22 cellular contexts compared by ENCODE assay signal in the genomic region with DNA sequence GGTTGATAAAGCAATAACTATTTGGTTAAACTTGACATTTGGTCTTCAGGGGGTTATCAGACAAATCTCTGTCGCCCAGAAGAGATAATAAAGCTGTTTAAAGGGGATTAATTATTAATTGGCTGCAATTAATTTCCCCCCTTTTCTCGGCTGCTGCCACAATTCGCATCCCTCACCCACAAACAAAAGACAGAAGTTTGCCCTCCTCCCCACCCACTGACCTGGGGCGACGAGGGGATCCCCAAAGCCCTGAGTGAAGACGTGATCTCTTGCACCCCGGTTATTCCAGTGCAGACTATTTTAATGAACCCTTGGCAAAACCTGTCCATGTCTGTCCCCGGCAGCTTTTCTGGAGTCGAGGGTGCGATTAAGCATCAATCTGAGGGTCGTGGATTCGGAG. TPM values are rescaled to one million over a fixed set of nuclear protein-coding genes. Genes with fewer than 3 reads are reported as not detected.
DNase-seq lines count a peak whose midpoint lies in the region; ATAC-seq, FAIRE-seq and TF ChIP-seq lines count a peak whose summit lies in the region.
"Had no signal": no experiment of that assay in that cellular context is flagged by ENCODE, and none has a peak within 500 bp of the region (broad histone marks: within the 10 kb centered on the region; RNA-seq: fewer than 3 reads in every experiment).

No MANE protein-coding gene starts in this region.

- no peak overlapping the region for H3K27ac ChIP-seq in astrocyte (ENCODE audit: low read depth, low read length)
- H3K27ac ChIP-seq: C4-2B had no signal

- FAIRE-seq in astrocyte (lab: Jason Lieb, UNC): no peak
- FAIRE-seq: D721Med, G401.6, GM12892 had no signal

- peak overlapping the region; percentile 32 for H3K27ac Mint-ChIP-seq in activated CD4-positive, alpha-beta T cell treated with anti-CD3 and anti-CD28 coated beads, Interleukin-2, amount 10 ng/mL, durations not matched to agents 24 days and 14 days
- H3K27ac Mint-ChIP-seq in astrocyte (ENCODE audit: unreplicated experiment): peak overlapping the region; percentile 26
- H3K27ac Mint-ChIP-seq in stimulated activated naive B cell treated with anti-CD40 and anti-IgM and Interleukin-4, amounts not matched to agents 10 μg/mL and 1 μg/mL and 100 μg/mL, for 72 hours: peak overlapping the region; percentile 92
- H3K27ac Mint-ChIP-seq: B cell; CD8-positive, alpha-beta T cell; HFFc6 had no signal

- no peaks in the 10 kb centered on the region for H3K4me1 ChIP-seq in astrocyte (ENCODE audit: insufficient read depth, low read length)
- H3K4me1 ChIP-seq in iPS-15b (ENCODE audit: control insufficient read depth, insufficient read depth, low read length): no peaks in the 10 kb centered on the region

- H3K36me3 Mint-ChIP-seq in activated CD4-positive, alpha-beta T cell treated with anti-CD3 and anti-CD28 coated beads, Interleukin-2, amount 10 ng/mL, durations not matched to agents 24 days and 14 days (ENCODE audit: low read depth): no peaks in the 10 kb centered on the region
- no peaks in the 10 kb centered on the region for H3K36me3 Mint-ChIP-seq in astrocyte (ENCODE audit: low read depth, unreplicated experiment)
- H3K36me3 Mint-ChIP-seq in stimulated activated naive B cell treated with anti-CD40 and anti-IgM and Interleukin-4, amounts not matched to agents 10 μg/mL and 1 μg/mL and 100 μg/mL, for 72 hours: no peaks in the 10 kb centered on the region
- H3K36me3 Mint-ChIP-seq: CD8-positive, alpha-beta T cell had no signal

- no peak for TF ChIP-seq CTCF in astrocyte (IDR thresholded peaks at IDR 0.05; ENCODE audit: insufficient read depth, low read depth, low read length)

- no peak for ATAC-seq in stimulated activated naive B cell treated with anti-CD40 and anti-IgM and Interleukin-4, amounts not matched to agents 10 μg/mL and 1 μg/mL and 100 μg/mL, for 72 hours (replicated peaks)
- ATAC-seq in HG03139 (IDR thresholded peaks at IDR 0.05; ENCODE audit: unreplicated experiment): no peak
- no peak for ATAC-seq in HG03342 (IDR thresholded peaks at IDR 0.05; ENCODE audit: unreplicated experiment)
- ATAC-seq: CD8-positive, alpha-beta T cell had no signal

- H3K36me3 ChIP-seq in astrocyte (ENCODE audit: insufficient read depth, low read length) (no peaks in the 10 kb centered on the region), iPS-15b (ENCODE audit: control insufficient read depth, insufficient read depth, low read length) (no peaks in the 10 kb centered on the region)

- peaks cover 2% of the 10 kb centered on the region for H3K9me3 Mint-ChIP-seq in activated CD4-positive, alpha-beta T cell treated with anti-CD3 and anti-CD28 coated beads, Interleukin-2, amount 10 ng/mL, durations not matched to agents 24 days and 14 days
- H3K9me3 Mint-ChIP-seq in astrocyte (ENCODE audit: unreplicated experiment): peaks cover 6% of the 10 kb centered on the region
- H3K9me3 Mint-ChIP-seq in stimulated activated naive B cell treated with anti-CD40 and anti-IgM and Interleukin-4, amounts not matched to agents 10 μg/mL and 1 μg/mL and 100 μg/mL, for 72 hours: no peaks in the 10 kb centered on the region
- H3K9me3 Mint-ChIP-seq: CD8-positive, alpha-beta T cell; HFFc6 had no signal

- peaks cover 81% of the 10 kb centered on the region for H3K27me3 Mint-ChIP-seq in activated CD4-positive, alpha-beta T cell treated with anti-CD3 and anti-CD28 coated beads, Interleukin-2, amount 10 ng/mL, durations not matched to agents 24 days and 14 days
- H3K27me3 Mint-ChIP-seq in astrocyte (ENCODE audit: low read depth, unreplicated experiment): peaks cover 84% of the 10 kb centered on the region
- peaks cover 64 to 86% of the 10 kb centered on the region in 2 donors for H3K27me3 Mint-ChIP-seq in stimulated activated naive B cell treated with anti-CD40 and anti-IgM and Interleukin-4, amounts not matched to agents 10 μg/mL and 1 μg/mL and 100 μg/mL, for 72 hours

- no peak overlapping the region for H3K4me2 ChIP-seq in astrocyte (ENCODE audit: low read length)

- intact Hi-C loops in activated CD4-positive, alpha-beta T cell treated with anti-CD3 and anti-CD28 coated beads, Interleukin-2, amount 10 ng/mL, durations not matched to agents 24 days and 14 days (cut with micrococcal nuclease): no loop called here

- H4K20me1 ChIP-seq in astrocyte (ENCODE audit: insufficient read depth, low read length): no peaks in the 10 kb centered on the region

- H3K4me3 ChIP-seq in astrocyte (ENCODE audit: insufficient read depth, low read depth, low read length) (no peak overlapping the region), iPS-15b (ENCODE audit: low read depth, low read length) (peak overlapping the region; percentile 1)

- H3K79me2 ChIP-seq in astrocyte (ENCODE audit: insufficient read depth, low read length): no peaks in the 10 kb centered on the region

- DNase-seq in activated CD4-positive, alpha-beta T cell treated with anti-CD3 and anti-CD28 coated beads, Interleukin-2, amount 10 ng/mL, durations not matched to agents 24 days and 14 days: no peak
- no peak for DNase-seq in activated CD4-positive, alpha-beta T cell treated with anti-CD3 and anti-CD28 coated beads, Interleukin-2, amount 50 U/mL, for 48 hours
- DNase-seq in astrocyte (ENCODE audit: low read depth) (no peak), NCI-H1048 (lab: John Stamatoyannopoulos, UW) (no peak)
- DNase-seq in stimulated activated naive B cell treated with anti-CD40 and anti-IgM and Interleukin-4, amounts not matched to agents 10 μg/mL and 1 μg/mL and 100 μg/mL, for 72 hours: no peak
- DNase-seq: ACHN; CD8-positive, alpha-beta T cell; COR-L47; DMS153; DMS79 treated with DMSO at 0.1 percent for 48 hours; EL; HCEC 1CT; HFFc6; IMR-90 had no signal

- H3K4me1 Mint-ChIP-seq in activated CD4-positive, alpha-beta T cell treated with anti-CD3 and anti-CD28 coated beads, Interleukin-2, amount 10 ng/mL, durations not matched to agents 24 days and 14 days: peaks cover 4% of the 10 kb centered on the region
- H3K4me1 Mint-ChIP-seq in astrocyte (ENCODE audit: low read depth, unreplicated experiment): no peaks in the 10 kb centered on the region
- H3K4me1 Mint-ChIP-seq in stimulated activated naive B cell treated with anti-CD40 and anti-IgM and Interleukin-4, amounts not matched to agents 10 μg/mL and 1 μg/mL and 100 μg/mL, for 72 hours: peaks cover 8 to 39% of the 10 kb centered on the region in 2 donors

- H3K27me3 ChIP-seq in astrocyte (ENCODE audit: insufficient read depth, low read length) (peaks cover 86% of the 10 kb centered on the region), iPS-15b (ENCODE audit: control insufficient read depth, insufficient read depth, low read length) (peaks cover 99% of the 10 kb centered on the region)

- H3K9me3 ChIP-seq in astrocyte (ENCODE audit: insufficient read depth, low read depth, low read length) (peaks cover 3% of the 10 kb centered on the region), iPS-15b (ENCODE audit: control insufficient read depth, insufficient read depth, low read length) (no peaks in the 10 kb centered on the region)

- no peak overlapping the region for H3K4me3 Mint-ChIP-seq in activated CD4-positive, alpha-beta T cell treated with anti-CD3 and anti-CD28 coated beads, Interleukin-2, amount 10 ng/mL, durations not matched to agents 24 days and 14 days
- no peak overlapping the region for H3K4me3 Mint-ChIP-seq in astrocyte (ENCODE audit: unreplicated experiment)
- no peak overlapping the region for H3K4me3 Mint-ChIP-seq in stimulated activated naive B cell treated with anti-CD40 and anti-IgM and Interleukin-4, amounts not matched to agents 10 μg/mL and 1 μg/mL and 100 μg/mL, for 72 hours
- H3K4me3 Mint-ChIP-seq: B cell; CD8-positive, alpha-beta T cell; HFFc6 had no signal

- H3K9ac ChIP-seq in astrocyte (ENCODE audit: low read length) (no peak overlapping the region), iPS-15b (ENCODE audit: low read depth, low read length) (no peak overlapping the region)

- H2AFZ ChIP-seq in astrocyte (ENCODE audit: low read depth, low read length): no peak overlapping the region

RNA-seq across cellular contexts. Expression of gene TMEM33, which starts 55.7 kb away (rescaled TPM):
- 97.6 and 102 TPM in 2 replicates for total RNA-seq in activated CD4-positive, alpha-beta T cell treated with anti-CD3 and anti-CD28 coated beads, Interleukin-2, amount 10 ng/mL, durations not matched to agents 24 days and 14 days
- 84.0 and 84.5 TPM in 2 replicates for total RNA-seq in astrocyte

Comparison
In these comparisons a context has a peak if more than half of its experiments do, and no peak if none do; other contexts are left out.
1. H3K27ac Mint-ChIP-seq: peak in every context shown above with its lines; median percentile 92 in stimulated activated naive B cell treated with anti-CD40 and anti-IgM and Interleukin-4, amounts not matched to agents 10 μg/mL and 1 μg/mL and 100 μg/mL, for 72 hours; 32 in activated CD4-positive, alpha-beta T cell treated with anti-CD3 and anti-CD28 coated beads, Interleukin-2, amount 10 ng/mL, durations not matched to agents 24 days and 14 days; 26 in astrocyte.